In the genomic region with DNA sequence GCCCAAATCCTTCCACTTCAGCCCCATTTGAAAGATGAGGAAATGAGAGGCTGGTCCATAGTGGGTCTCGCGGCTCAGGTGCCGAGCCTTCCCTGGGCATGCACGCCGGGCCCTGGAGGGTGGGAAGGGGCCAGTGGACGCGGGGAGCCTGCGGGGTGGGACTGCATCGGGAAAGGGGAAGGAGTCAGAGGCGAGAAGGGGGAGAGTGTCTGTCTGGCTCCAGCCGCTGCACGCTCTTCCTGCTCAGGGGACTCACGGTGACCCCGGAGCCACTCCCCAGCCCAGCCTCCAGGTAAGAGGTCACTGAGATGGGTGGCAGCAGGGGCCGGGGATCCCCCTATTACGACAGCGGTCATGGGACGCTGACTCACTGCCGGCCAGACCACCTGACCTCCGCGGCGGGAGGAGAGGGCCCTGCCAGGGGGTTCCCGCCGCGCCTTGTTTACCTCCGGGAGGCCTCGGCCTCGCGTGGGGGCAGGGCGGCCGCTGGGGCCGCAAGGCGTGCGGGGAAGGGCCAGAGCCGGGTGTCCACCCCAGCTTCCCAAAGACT, we compare ENCODE assay signal across 8 cellular contexts. TPM values are rescaled to one million over a fixed set of nuclear protein-coding genes. Genes with fewer than 3 reads are reported as not detected.
A peak's percentile ranks its signal among the peaks of the same experiment; 100 is the strongest.
DNase-seq lines count a peak whose midpoint lies in the region; ATAC-seq and TF ChIP-seq lines count a peak whose summit lies in the region.

No MANE protein-coding gene starts in this region.

- no peak for TF ChIP-seq CTCF in CD8-positive, alpha-beta T cell (IDR thresholded peaks at IDR 0.05)
- TF ChIP-seq CTCF in neural crest cell (conservative IDR thresholded peaks at IDR 0.05) (no peak), stomach (IDR thresholded peaks at IDR 0.05) (no peak)

- H3K4me3 ChIP-seq in CD8-positive, alpha-beta T cell (ENCODE audit: low read depth, low read length) = peak overlapping the region; percentile 57
- peak overlapping the region; percentile 65 to 100 (median 90) for H3K4me3 ChIP-seq in stomach

- no peaks in the 10 kb centered on the region for H3K27me3 ChIP-seq in CD8-positive, alpha-beta T cell (ENCODE audit: insufficient read depth, low read length)
- H3K27me3 ChIP-seq in stomach = no peaks in the 10 kb centered on the region

- DNase-seq in CD8-positive, alpha-beta T cell = peak; percentile 77 to 91 (median 85)
- DNase-seq in RPMI7951 (ENCODE audit: low read depth) (peak; percentile 90), activated gamma-delta T cell (lab: John Stamatoyannopoulos, UW) (peak; percentile 92), fibroblast of the conjunctiva (ENCODE audit: low read depth) (peak; percentile 93), neural crest cell (ENCODE audit: low read depth, low spot score) (peak; percentile 48), stomach (peak; percentile 98)

- peak; percentile 52 for ATAC-seq in CD8-positive, alpha-beta T cell
- ATAC-seq in GM19372 (IDR thresholded peaks at IDR 0.05; ENCODE audit: low read depth, unreplicated experiment) (peak; percentile 54), HG03469 (IDR thresholded peaks at IDR 0.05; ENCODE audit: unreplicated experiment) (peak; percentile 51)

- WGBS in stomach, 5 donors = 0 to 5% (median 1%) methylated on average over 18 to 35 of the region's 35 CpGs

- peaks cover 47% of the 10 kb centered on the region for H3K4me1 ChIP-seq in CD8-positive, alpha-beta T cell (ENCODE audit: insufficient read depth, low read length)
- peaks cover 56 to 65% (median 62%) of the 10 kb centered on the region in 4 donors for H3K4me1 ChIP-seq in stomach

- TF ChIP-seq EP300 in stomach (IDR thresholded peaks at IDR 0.05) = peak; percentile 85

- peak overlapping the region; percentile 11 for H3K27ac ChIP-seq in CD8-positive, alpha-beta T cell (ENCODE audit: low read depth, low read length)
- H3K27ac ChIP-seq in stomach = peak overlapping the region; percentile 91 to 100 (median 99)

- H3K9me3 ChIP-seq in CD8-positive, alpha-beta T cell (ENCODE audit: low read length) = no peaks in the 10 kb centered on the region
- H3K9me3 ChIP-seq in stomach = no peaks in the 10 kb centered on the region

- CTCF ChIA-PET in CD8-positive, alpha-beta T cell (lab: Charles Lee) = interaction anchor here (1.3 to 1.9 kb wide), 2 partner anchors 16 to 18 kb away, joined by 3 to 5 read pairs; no protein-coding TSS in a partner anchor

- peak overlapping the region; percentile 87 for H3K27ac Mint-ChIP-seq in CD8-positive, alpha-beta T cell
- no peak overlapping the region for H3K27ac Mint-ChIP-seq in neural crest cell (ENCODE audit: unreplicated experiment)

- H3K9me3 Mint-ChIP-seq in CD8-positive, alpha-beta T cell = no peaks in the 10 kb centered on the region
- no peaks in the 10 kb centered on the region for H3K9me3 Mint-ChIP-seq in neural crest cell

- POLR2A ChIA-PET in CD8-positive, alpha-beta T cell (lab: Charles Lee) = interaction anchor here (1.0 to 2.5 kb wide), 4 partner anchors 12 to 195 kb away, joined by 3 to 11 read pairs (median 8); a partner anchor contains a TSS

- peaks cover 12% of the 10 kb centered on the region for H3K36me3 ChIP-seq in CD8-positive, alpha-beta T cell (ENCODE audit: insufficient read depth, low read length)
- H3K36me3 ChIP-seq in stomach = peaks cover 5 to 26% (median 24%) of the 10 kb centered on the region in 4 donors

- H3K27me3 Mint-ChIP-seq in CD8-positive, alpha-beta T cell (ENCODE audit: low read depth) = no peaks in the 10 kb centered on the region
- peaks cover 12% of the 10 kb centered on the region for H3K27me3 Mint-ChIP-seq in neural crest cell (ENCODE audit: low read depth)

- H3K36me3 Mint-ChIP-seq in CD8-positive, alpha-beta T cell = peaks cover 28% of the 10 kb centered on the region
- peaks cover 6% of the 10 kb centered on the region for H3K36me3 Mint-ChIP-seq in neural crest cell (ENCODE audit: low read depth)

- H3K4me1 Mint-ChIP-seq in CD8-positive, alpha-beta T cell (ENCODE audit: low read depth) = peaks cover 54% of the 10 kb centered on the region
- peaks cover 39% of the 10 kb centered on the region for H3K4me1 Mint-ChIP-seq in neural crest cell

- H3K4me3 Mint-ChIP-seq in CD8-positive, alpha-beta T cell = peak overlapping the region; percentile 77
- peak overlapping the region; percentile 88 for H3K4me3 Mint-ChIP-seq in neural crest cell

- no peak for TF ChIP-seq POLR2A in stomach (IDR thresholded peaks at IDR 0.05)

- intact Hi-C loops in CD8-positive, alpha-beta T cell (cut with DNase I, micrococcal nuclease) = loop anchor here in 1 of 2 experiments (1.0 to 5.0 kb wide), 2 partner anchors 87 to 253 kb away; a partner anchor contains a TSS
- intact Hi-C loops in stomach (cut with DNase I; ENCODE audit: low total_unique reads) = no loop called here

RNA-seq across cellular contexts. Expression of a gene that starts 1.9 kb away (rescaled TPM):
- total RNA-seq in CD8-positive, alpha-beta T cell = 100 to 1,000 TPM; 398 to 438 TPM
- total RNA-seq in RPMI7951 (2014; rRNA removed; shearing (Covaris generic)) = 131 and 132 TPM in 2 replicates
- 67.6 and 69.5 TPM in 2 replicates for total RNA-seq in neural crest cell
- total RNA-seq in stomach = 100 to 1,000 TPM; 163 to 693 (median 508) TPM
- polyA plus RNA-seq in stomach = 100 to 1,000 TPM; 166 to 251 (median 213) TPM

RNA-seq across cellular contexts. Expression of a gene that starts 12.2 kb away (rescaled TPM):
- total RNA-seq in CD8-positive, alpha-beta T cell = 100 to 1,000 TPM; 113 to 126 TPM
- total RNA-seq in RPMI7951 (2014; rRNA removed; shearing (Covaris generic)) = 97.7 and 99.4 TPM in 2 replicates
- total RNA-seq in neural crest cell = 120 and 124 TPM in 2 replicates
- 100 to 1,000 TPM; 149 to 617 (median 206) TPM for total RNA-seq in stomach
- 100 to 1,000 TPM in 2 of 3 donors, 10 to 100 TPM in 1; 85.0 to 115 (median 101) TPM for polyA plus RNA-seq in stomach

RNA-seq across cellular contexts. Expression of a gene that starts 25.0 kb away (rescaled TPM):
- 1 to 10 TPM; 3.2 to 4.8 TPM for total RNA-seq in CD8-positive, alpha-beta T cell
- not detected in 2 replicates for total RNA-seq in RPMI7951 (2014; rRNA removed; shearing (Covaris generic))
- total RNA-seq in neural crest cell = 2.4 and 3.3 TPM in 2 replicates
- total RNA-seq in stomach = 10 to 100 TPM in 2 of 5 donors, 1 to 10 TPM in 2, not detected in 1; 5.0 to 21.0 (median 13.3) TPM
- 1 to 10 TPM; 3.3 to 8.4 (median 8.2) TPM for polyA plus RNA-seq in stomach

RNA-seq across cellular contexts. Expression of a gene that starts 39.8 kb away (rescaled TPM):
- 10 to 100 TPM; 30.0 to 38.5 TPM for total RNA-seq in CD8-positive, alpha-beta T cell
- 8.8 and 9.3 TPM in 2 replicates for total RNA-seq in RPMI7951 (2014; rRNA removed; shearing (Covaris generic))
- total RNA-seq in neural crest cell = 40.9 and 42.2 TPM in 2 replicates
- total RNA-seq in stomach = 10 to 100 TPM in 4 of 5 donors, 1 to 10 TPM in 1; 8.0 to 46.0 (median 27.0) TPM
- 10 to 100 TPM; 15.1 to 31.1 (median 27.2) TPM for polyA plus RNA-seq in stomach

Comparison
In these comparisons a context has a peak if more than half of its experiments do, and no peak if none do; other contexts are left out.
1. Peak in every context shown above with its lines: DNase-seq, ATAC-seq, H3K4me3 ChIP-seq and H3K27ac ChIP-seq.
2. DNase-seq: peak in every context shown above with its lines; median percentile 98 in stomach; 93 in fibroblast of the conjunctiva; 92 in activated gamma-delta T cell; 90 in RPMI7951; 85 in CD8-positive, alpha-beta T cell; 48 in neural crest cell.